In genomic region chr22:16844529-16844928, GRCh38 we compare ENCODE assay signal across 23 cellular contexts. TPM values are rescaled to one million over a fixed set of nuclear protein-coding genes. Genes with fewer than 3 reads are reported as not detected.
DNase-seq lines count a peak whose midpoint lies in the region; ATAC-seq, FAIRE-seq and TF ChIP-seq lines count a peak whose summit lies in the region.
"Had no signal": no experiment of that assay in that cellular context is flagged by ENCODE, and none has a peak within 500 bp of the region (broad histone marks: within the 10 kb centered on the region; RNA-seq: fewer than 3 reads in every experiment).

No MANE protein-coding gene starts in this region.

- in situ Hi-C loops in K562 (cut with MboI) = no loop called here
- in situ Hi-C loops in HepG2 (cut with HindIII; ENCODE audit: extremely low pct_ligation_motif_present, low pct_unique_long_range_greater_than_20kb) = no loop called here

- FAIRE-seq in K562 (lab: Jason Lieb, UNC) = no peak
- no peak for FAIRE-seq in HepG2 (lab: Jason Lieb, UNC)
- FAIRE-seq: A204.1, D721Med had no signal

- H3K79me2 ChIP-seq in DND-41 (ENCODE audit: insufficient read depth, low read length) (no peaks in the 10 kb centered on the region), K562 (ENCODE audit: control insufficient read depth, insufficient read depth, low read length) (no peaks in the 10 kb centered on the region), HepG2 (ENCODE audit: insufficient read depth, low read length) (no peaks in the 10 kb centered on the region)

- H3K9me3 ChIP-seq in DND-41 (ENCODE audit: insufficient read depth, low read length, severe bottlenecking) (peaks cover 12% of the 10 kb centered on the region), K562 (replicated peaks; ENCODE audit: control insufficient read depth, insufficient read depth, low read depth, low read length) (no peaks in the 10 kb centered on the region), HepG2 (ENCODE audit: low read length) (no peaks in the 10 kb centered on the region)

- no TSS peak for BruUV-seq in K562 (replicated peaks; lab: Mats Ljungman, UMichigan)
- no TSS peak for BruUV-seq in HepG2 (replicated peaks; lab: Mats Ljungman, UMichigan)

- H3K36me3 ChIP-seq in DND-41 (ENCODE audit: insufficient read depth, low read length) (no peaks in the 10 kb centered on the region), K562 (ENCODE audit: control insufficient read depth, insufficient read depth, low read length) (no peaks in the 10 kb centered on the region), HepG2 (replicated peaks in 1 of 2; ENCODE audit: control insufficient read depth in 1 of 2, insufficient read depth in 2 of 2, low read length in 2 of 2) (no peaks in the 10 kb centered on the region)
- H3K36me3 ChIP-seq: BE2C had no signal

- no peak overlapping the region for H3K4me3 ChIP-seq in DND-41 (ENCODE audit: low read depth in 1 of 2, low read length in 2 of 2)
- H3K4me3 ChIP-seq in K562 = no peak overlapping the region
- no peak overlapping the region for H3K4me3 ChIP-seq in HepG2 (replicated peaks in 1 of 3; ENCODE audit: insufficient read depth in 1 of 3, low read depth in 2 of 3, low read length in 3 of 3)

- TF ChIP-seq POLR2A in K562 (conservative IDR thresholded peaks at IDR 0.05) = no peak
- TF ChIP-seq POLR2A in HepG2 (IDR thresholded peaks at IDR 0.05; ENCODE audit: insufficient read depth in 1 of 2, low read depth in 2 of 2, low read length in 2 of 2) = no peak

- no peak overlapping the region for H3K27ac ChIP-seq in DND-41 (ENCODE audit: low read length)
- no peak overlapping the region for H3K27ac ChIP-seq in K562 (ENCODE audit: extremely low read depth, low read depth, low read length)
- no peak overlapping the region for H3K27ac ChIP-seq in HepG2 (ENCODE audit: extremely low read length, insufficient read depth, low read length)
- H3K27ac ChIP-seq: HL-60 had no signal

- peak; percentile 27 for TF ChIP-seq CTCF in DND-41 (IDR thresholded peaks at IDR 0.05; ENCODE audit: borderline replicate concordance, extremely low read depth, low read length, poor library complexity, severe bottlenecking)
- TF ChIP-seq CTCF in K562 (IDR thresholded peaks at IDR 0.05 in 2 of 3, conservative IDR thresholded peaks at IDR 0.05 in 1 of 3; ENCODE audit: insufficient read depth in 2 of 3, low read depth in 1 of 3, low read length in 3 of 3) = no peak
- no peak for TF ChIP-seq CTCF in HepG2 (CRISPR knock-in tag; IDR thresholded peaks at IDR 0.05)

- H4K20me1 ChIP-seq in DND-41 (ENCODE audit: insufficient read depth, low read length) (no peaks in the 10 kb centered on the region), K562 (replicated peaks; ENCODE audit: control insufficient read depth, insufficient read depth, low read length) (no peaks in the 10 kb centered on the region), HepG2 (ENCODE audit: insufficient read depth, low read length) (no peaks in the 10 kb centered on the region)

- CTCF ChIA-PET in K562 (lab: Yijun Ruan, JAX; ENCODE audit: low intra/inter-chr PET ratio) (no interaction called here), HepG2 (lab: Yijun Ruan, JAX; ENCODE audit: low intra/inter-chr PET ratio, low total read pairs) (no interaction called here)

- H3K27me3 ChIP-seq in DND-41 (ENCODE audit: insufficient read depth, low read length, poor library complexity) (no peaks in the 10 kb centered on the region), K562 (ENCODE audit: control insufficient read depth in 2 of 2, insufficient read depth in 2 of 2, low read length in 2 of 2) (no peaks in the 10 kb centered on the region), HepG2 (ENCODE audit: control insufficient read depth in 1 of 2, insufficient read depth in 2 of 2, low read length in 2 of 2) (no peaks in the 10 kb centered on the region; a peak in 1 of 5 replicates)
- H3K27me3 ChIP-seq: BE2C had no signal

- ATAC-seq in DND-41 (ENCODE audit: insufficient read depth, low read depth) = no peak
- peak; percentile 33; the same call in 2 of the 3 replicates for ATAC-seq in K562
- peak; percentile 71 for ATAC-seq in HepG2
- no peak for ATAC-seq in HG03280 (IDR thresholded peaks at IDR 0.05; ENCODE audit: unreplicated experiment)

- peak; percentile 15 for DNase-seq in D341Med (ENCODE audit: low spot score)
- DNase-seq in DND-41 = no peak
- DNase-seq in K562 (ENCODE audit: extremely low read depth in 1 of 4, low spot score in 3 of 4) = no peak
- DNase-seq in HepG2 (ENCODE audit: low spot score) = no peak
- no peak for DNase-seq in KG1 (lab: John Stamatoyannopoulos, UW)
- no peak for DNase-seq in DMS53 treated with DMSO at 0.1 percent for 48 hours (lab: John Stamatoyannopoulos, UW; ENCODE audit: unreplicated experiment)
- no peak for DNase-seq in NCI-H748 treated with DMSO at 0.1 percent for 48 hours (lab: John Stamatoyannopoulos, UW)
- DNase-seq: ACHN; BE2C; C1 segment of cervical spinal cord; CD4-positive, CD25-positive, alpha-beta regulatory T cell; CD8-positive, alpha-beta memory T cell; COR-L47; DMS79; GF-D8; GOT3; H7; IMR-90; KBM-7 had no signal

- no peak for TF ChIP-seq RAD21 in K562 (CRISPR knock-in tag; conservative IDR thresholded peaks at IDR 0.05 in 1 of 2, IDR thresholded peaks at IDR 0.05 in 1 of 2)
- TF ChIP-seq RAD21 in HepG2 (CRISPR knock-in tag; IDR thresholded peaks at IDR 0.05) = no peak

- H3K9me1 ChIP-seq in K562 (ENCODE audit: control insufficient read depth, insufficient read depth, low read length) = no peaks in the 10 kb centered on the region

- no peaks in the 10 kb centered on the region for H3K4me1 ChIP-seq in DND-41 (ENCODE audit: insufficient read depth, low read length)
- no peaks in the 10 kb centered on the region; a peak in 1 of 5 replicates for H3K4me1 ChIP-seq in K562 (replicated peaks in 1 of 2; ENCODE audit: control insufficient read depth in 2 of 2, insufficient read depth in 2 of 2, low read length in 2 of 2)
- no peaks in the 10 kb centered on the region for H3K4me1 ChIP-seq in HepG2 (ENCODE audit: insufficient read depth, low read length)
- H3K4me1 ChIP-seq: BE2C had no signal

- H3K4me2 ChIP-seq in DND-41 (ENCODE audit: insufficient read depth, low read length) = no peak overlapping the region
- H3K4me2 ChIP-seq in K562 (ENCODE audit: insufficient read depth, low read length) = no peak overlapping the region
- no peak overlapping the region for H3K4me2 ChIP-seq in HepG2 (ENCODE audit: low read depth, low read length)

- 0% methylated on average over 7 of the region's 7 CpGs for WGBS in K562 (ENCODE audit: insufficient coverage, low coverage, missing lambda C conversion rate)
- WGBS in HepG2 (ENCODE audit: low lambda C conversion rate) = no CpG with 5 or more reads among the region's 7 CpGs

- no peak overlapping the region for H3K9ac ChIP-seq in DND-41 (ENCODE audit: low read depth, low read length)
- no peak overlapping the region for H3K9ac ChIP-seq in K562 (ENCODE audit: insufficient read depth in 1 of 2, low read depth in 2 of 2, low read length in 2 of 2)
- no peak overlapping the region for H3K9ac ChIP-seq in HepG2 (ENCODE audit: insufficient read depth, low read depth, low read length)

- no peak for TF ChIP-seq EP300 in K562 (IDR thresholded peaks at IDR 0.05; ENCODE audit: low read length)
- no peak for TF ChIP-seq EP300 in HepG2 (IDR thresholded peaks at IDR 0.05; ENCODE audit: low read depth in 2 of 2, low read length in 2 of 2)
- TF ChIP-seq EP300 in HepG2 (CRISPR knock-in tag; IDR thresholded peaks at IDR 0.05; ENCODE audit: borderline replicate concordance) = no peak

- intact Hi-C loops in K562 (cut with micrococcal nuclease) (no loop called here), HepG2 (cut with micrococcal nuclease; ENCODE audit: unreplicated experiment) (no loop called here)

- POLR2A ChIA-PET in K562 (lab: Yijun Ruan, JAX) = no interaction called here
- POLR2A ChIA-PET in HepG2 (lab: Yijun Ruan, JAX) = no interaction called here

- H2AFZ ChIP-seq in DND-41 (ENCODE audit: low read depth, low read length) = no peak overlapping the region
- no peak overlapping the region for H2AFZ ChIP-seq in K562 (ENCODE audit: low read depth, low read length)
- no peak overlapping the region for H2AFZ ChIP-seq in HepG2 (ENCODE audit: low read length)

RNA-seq across cellular contexts. Expression of gene XKR3, which starts 19.3 kb away (rescaled TPM):
- 16.1 and 61.9 TPM in 2 replicates for total RNA-seq in K562 (2011; cell fraction: chromatin; rRNA removed; ENCODE audit: low replicate concordance)
- 10.8 and 13.3 TPM in 2 replicates for total RNA-seq in K562 (2011; cell fraction: nucleolus; rRNA removed)
- total RNA-seq in K562 (2011; cell fraction: nucleoplasm; rRNA removed) = 27.7 and 41.4 TPM in 2 replicates
- total RNA-seq in K562 (2014; rRNA removed) = 3.5 and 3.6 TPM in 2 replicates
- total RNA-seq in K562 (2014; rRNA removed; fragmentation: Illumina TruSeq; extraction: Trizol) = 10.0 and 10.5 TPM in 2 replicates
- 8.8 and 9.2 TPM in 2 replicates for total RNA-seq in K562 (2015; rRNA removed; fragmentation: Illumina TruSeq; extraction: Trizol)
- 11.3 and 11.5 TPM in 2 replicates for total RNA-seq in K562 (2021)
- 6.1 and 6.8 TPM in 2 replicates for polyA plus RNA-seq in K562 (2011; rRNA removed)
- 1.0 and 3.2 TPM in 2 replicates for polyA plus RNA-seq in K562 (2011; cell fraction: cytosol; rRNA removed)
- polyA plus RNA-seq in K562 (2011; cell fraction: nucleus; rRNA removed) = 9.4 and 15.7 TPM in 2 replicates
- polyA plus RNA-seq in K562 (2012) = 5.1 and 6.2 TPM in 2 replicates
- 6.9 and 7.1 TPM in 2 replicates for polyA plus RNA-seq in K562 (2014; fragmentation: Illumina TruSeq; extraction: Trizol)
- polyA plus RNA-seq in K562 (2014; fragmentation: Nextera tagmentation; extraction: Ambion mirVana) = 1 to 10 TPM; 3.7 to 5.1 TPM
- polyA plus RNA-seq in K562 (2014; rRNA removed) = 11.1 and 11.2 TPM in 2 replicates
- polyA minus RNA-seq in K562 (2011; rRNA and poly(A)+ RNA removed) = 14.8 and 18.2 TPM in 2 replicates
- 6.2 and 6.5 TPM in 2 replicates for polyA minus RNA-seq in K562 (2011; cell fraction: cytosol; rRNA and poly(A)+ RNA removed)
- 10.2 and 19.5 TPM in 2 replicates for polyA minus RNA-seq in K562 (2011; cell fraction: nucleus; rRNA and poly(A)+ RNA removed)
- total RNA-seq in HepG2 (2016; rRNA removed; fragmentation: Illumina TruSeq; extraction: Trizol) = not detected in 2 replicates
- not detected in 2 replicates for total RNA-seq in HepG2 (2016; cell fraction: cytosol; rRNA removed; fragmentation: Illumina TruSeq; extraction: Trizol; ENCODE audit: low read depth)
- total RNA-seq in HepG2 (2016; cell fraction: insoluble cytoplasmic fraction; rRNA removed; fragmentation: Illumina TruSeq; extraction: Trizol) = not detected in 2 replicates
- not detected in 2 replicates for total RNA-seq in HepG2 (2016; cell fraction: membrane; rRNA removed; fragmentation: Illumina TruSeq; extraction: Trizol)
- total RNA-seq in HepG2 (2016; cell fraction: nucleus; rRNA removed; fragmentation: Illumina TruSeq; extraction: Trizol) = not detected in 2 replicates
- polyA plus RNA-seq in HepG2 (2011; rRNA removed) = not detected in 2 replicates
- polyA plus RNA-seq in HepG2 (2011; cell fraction: cytosol; rRNA removed) = not detected in 2 replicates
- not detected in 2 replicates for polyA plus RNA-seq in HepG2 (2011; cell fraction: nucleus; rRNA removed)
- not detected in 2 replicates for polyA plus RNA-seq in HepG2 (2012)
- not detected in 2 replicates for polyA plus RNA-seq in HepG2 (2016; cell fraction: cytosol; fragmentation: Illumina TruSeq; extraction: Trizol; ENCODE audit: low read depth)
- polyA plus RNA-seq in HepG2 (2016; cell fraction: insoluble cytoplasmic fraction; fragmentation: Illumina TruSeq; extraction: Trizol; ENCODE audit: low read depth) = not detected in 2 replicates
- polyA plus RNA-seq in HepG2 (2016; cell fraction: membrane; fragmentation: Illumina TruSeq; extraction: Trizol; ENCODE audit: low read depth) = not detected in 2 replicates
- polyA plus RNA-seq in HepG2 (2016; cell fraction: nucleus; fragmentation: Illumina TruSeq; extraction: Trizol; ENCODE audit: insufficient read depth, low read depth) = not detected in 2 replicates
- polyA minus RNA-seq in HepG2 (2011; rRNA and poly(A)+ RNA removed; ENCODE audit: low replicate concordance) = not detected in 2 replicates
- not detected in 2 replicates for polyA minus RNA-seq in HepG2 (2011; cell fraction: cytosol; rRNA and poly(A)+ RNA removed)
- polyA minus RNA-seq in HepG2 (2011; cell fraction: nucleus; rRNA and poly(A)+ RNA removed) = not detected in 2 replicates
- total RNA-seq: CD4-positive, CD25-positive, alpha-beta regulatory T cell; CD8-positive, alpha-beta memory T cell; H7; IMR-90 had no signal
- polyA plus RNA-seq: CD4-positive, CD25-positive, alpha-beta regulatory T cell; CD8-positive, alpha-beta memory T cell; IMR-90 had no signal

Comparison
In these comparisons a context has a peak if more than half of its experiments do, and no peak if none do; other contexts are left out.
1. ATAC-seq: peak in K562 (single experiment) and HepG2 (single experiment); none in DND-41 (single experiment) and HG03280 (single experiment).
2. RNA of gene XKR3, which starts 19.3 kb away (total RNA-seq): 3.5 to 61.9 TPM in K562; not detected in HepG2; every median in the first group is over 4 times any median in the second.